ENCODE assay signal across 11 cellular contexts in the genomic region with DNA sequence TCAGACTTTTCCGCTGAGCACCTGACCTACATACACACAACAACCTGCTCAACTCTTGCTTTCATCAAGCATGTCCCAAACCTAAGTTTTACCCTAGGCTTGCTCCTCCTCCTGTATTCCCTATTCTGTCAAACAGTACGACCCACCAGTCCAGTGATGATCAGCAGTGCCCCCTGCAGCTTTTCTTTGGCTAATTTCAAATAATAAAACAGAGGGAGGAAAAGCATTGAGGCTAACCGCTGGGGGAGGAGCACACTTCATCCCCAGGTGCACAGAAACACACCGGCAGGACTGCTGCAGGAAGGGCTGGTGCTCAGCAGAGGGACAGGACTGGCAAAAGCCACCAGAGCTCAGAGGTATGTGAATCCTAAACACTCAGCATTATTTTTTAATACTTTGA.
"Had no signal": no experiment of that assay in that cellular context is flagged by ENCODE, and none has a peak within 500 bp of the region (broad histone marks: within the 10 kb centered on the region; RNA-seq: fewer than 3 reads in every experiment).

No MANE protein-coding gene starts in this region.

- H3K27ac ChIP-seq: body of pancreas, esophagus muscularis mucosa had no signal

- H3K27me3 ChIP-seq: body of pancreas, esophagus muscularis mucosa had no signal

- H3K9me3 ChIP-seq: body of pancreas, esophagus muscularis mucosa, mucosa of descending colon had no signal

- DNase-seq: activated CD4-positive, alpha-beta T cell treated with anti-CD3 and anti-CD28 coated beads, Interleukin-2, amount 50 U/mL, for 4 hours; activated naive CD4-positive, alpha-beta T cell treated with anti-CD3 and anti-CD28 coated beads, Interleukin-2, amount 50 U/mL, for 16 hours; activated T-cell treated with anti-CD3 and anti-CD28 coated beads, Interleukin-2, amount 50 U/mL, for 1 hour; body of pancreas; foreskin fibroblast; mucosa of descending colon; naive thymus-derived CD8-positive, alpha-beta T cell; stimulated activated CD4-positive, alpha-beta T cell treated with anti-CD3 and anti-CD28 coated beads, Interleukin-4, amount 100 ng/mL, for 1 hour; stimulated activated CD8-positive, alpha-beta memory T cell treated with anti-CD3 and anti-CD28 coated beads, Interleukin-4, amount 100 ng/mL, for 48 hours had no signal

- ATAC-seq: body of pancreas; left lobe of liver; mucosa of descending colon; naive thymus-derived CD8-positive, alpha-beta T cell had no signal

- H3K4me1 ChIP-seq: body of pancreas had no signal

- H3K4me3 ChIP-seq: body of pancreas, esophagus muscularis mucosa, mucosa of descending colon had no signal
